In the genomic region with DNA sequence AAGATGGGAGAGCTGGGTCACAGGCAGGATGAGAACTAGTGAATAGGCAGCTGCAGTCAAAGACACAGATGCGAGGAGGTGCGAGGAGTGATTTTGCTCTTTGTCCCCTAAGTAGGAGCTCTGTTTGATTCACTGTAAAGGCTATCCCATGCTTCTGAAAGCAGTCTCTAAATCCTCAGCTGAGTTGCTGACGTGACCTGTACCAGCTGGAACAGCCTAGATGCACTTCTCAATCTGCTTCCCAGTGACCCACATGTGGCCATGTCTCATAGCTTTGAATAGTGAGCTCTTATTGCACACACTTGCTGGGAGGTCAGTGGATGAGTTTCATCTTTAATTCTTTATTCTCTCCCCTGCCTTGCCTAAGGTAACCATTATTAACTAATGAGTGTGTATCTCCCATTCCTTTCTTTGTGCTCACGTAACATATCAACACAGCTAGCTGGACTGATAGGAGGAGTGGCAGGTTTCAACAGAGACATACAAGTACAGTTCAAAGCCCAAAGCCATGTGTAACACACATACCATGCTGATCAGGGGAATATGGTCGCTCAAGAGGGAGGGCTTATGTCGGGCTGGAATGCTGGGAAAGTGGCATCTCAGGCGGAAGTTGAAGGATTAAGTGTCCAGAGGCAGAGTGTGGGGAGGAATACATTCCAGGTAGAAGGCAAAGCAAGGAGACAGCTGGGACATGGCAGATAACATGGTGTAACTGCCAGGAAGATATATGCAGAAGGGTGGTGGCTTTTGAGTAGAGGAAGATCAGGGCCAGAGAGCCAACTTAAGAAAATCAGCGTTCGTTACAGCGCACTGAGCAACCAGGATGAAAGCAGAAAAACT, we compare ENCODE assay signal across 2 cellular contexts.
TF ChIP-seq lines count a peak whose summit lies in the region.

No MANE protein-coding gene starts in this region.

TF ChIP-seq in GM12891, 5 proteins besides CTCF, POLR2A, EP300 and RAD21:
- TF ChIP-seq POLR2AphosphoS5 (IDR thresholded peaks at IDR 0.05; ENCODE audit: low read depth, low read length) = no peak
- TF ChIP-seq SPI1 (IDR thresholded peaks at IDR 0.05; ENCODE audit: low read depth, low read length) = no peak
- no peak for TF ChIP-seq TAF1 (IDR thresholded peaks at IDR 0.05; ENCODE audit: low read depth, low read length)
- TF ChIP-seq POU2F2 (IDR thresholded peaks at IDR 0.05; ENCODE audit: low read depth, low read length) = no peak
- TF ChIP-seq PAX5 (IDR thresholded peaks at IDR 0.05; ENCODE audit: insufficient read depth, low read length, severe bottlenecking) = no peak

TF ChIP-seq in GM12878, 131 proteins besides CTCF, POLR2A, EP300 and RAD21:
- TF ChIP-seq PBX3 (IDR thresholded peaks at IDR 0.05; ENCODE audit: insufficient replicate concordance, low read depth, low read length) = peak; percentile 9
- TF ChIP-seq, protein P1, sequence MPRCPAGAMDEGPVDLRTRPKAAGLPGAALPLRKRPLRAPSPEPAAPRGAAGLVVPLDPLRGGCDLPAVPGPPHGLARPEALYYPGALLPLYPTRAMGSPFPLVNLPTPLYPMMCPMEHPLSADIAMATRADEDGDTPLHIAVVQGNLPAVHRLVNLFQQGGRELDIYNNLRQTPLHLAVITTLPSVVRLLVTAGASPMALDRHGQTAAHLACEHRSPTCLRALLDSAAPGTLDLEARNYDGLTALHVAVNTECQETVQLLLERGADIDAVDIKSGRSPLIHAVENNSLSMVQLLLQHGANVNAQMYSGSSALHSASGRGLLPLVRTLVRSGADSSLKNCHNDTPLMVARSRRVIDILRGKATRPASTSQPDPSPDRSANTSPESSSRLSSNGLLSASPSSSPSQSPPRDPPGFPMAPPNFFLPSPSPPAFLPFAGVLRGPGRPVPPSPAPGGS (IDR thresholded peaks at IDR 0.05; ENCODE audit: borderline replicate concordance, insufficient read depth, low read depth, low read length, poor library complexity, severe bottlenecking) = peak; percentile 64
- TF ChIP-seq NR2C2 (IDR thresholded peaks at IDR 0.05; ENCODE audit: borderline replicate concordance, control insufficient read depth, insufficient read length, low read depth) = no peak
- no peak for TF ChIP-seq ZBED1 (IDR thresholded peaks at IDR 0.05; ENCODE audit: borderline replicate concordance)
- TF ChIP-seq KDM1A (IDR thresholded peaks at IDR 0.05; ENCODE audit: borderline replicate concordance) = no peak
